In the genomic region with DNA sequence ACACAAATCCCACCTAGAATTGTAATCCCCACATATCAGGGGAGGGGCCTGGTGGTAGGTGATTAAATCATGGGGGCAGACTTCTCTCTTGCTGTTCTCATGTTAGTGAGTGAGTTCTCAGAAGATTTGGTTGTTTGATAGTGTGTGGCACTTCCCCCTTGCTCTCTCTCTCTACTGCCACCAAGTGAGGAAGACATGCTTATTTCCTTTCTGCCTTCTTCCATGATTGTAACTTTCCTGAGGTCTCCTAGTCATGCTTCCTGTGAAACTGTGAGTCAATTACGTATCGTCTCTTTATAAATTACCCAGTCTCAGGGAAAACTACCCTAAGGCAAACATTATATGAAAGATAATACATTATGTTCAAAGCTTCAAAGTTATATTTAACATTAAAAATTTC, we compare ENCODE assay signal across 1 cellular context.
TF ChIP-seq lines count a peak whose summit lies in the region.

No MANE protein-coding gene starts in this region.

TF ChIP-seq in IMR-90, 13 proteins besides CTCF, POLR2A, EP300 and RAD21 (continued from another document):
- TF ChIP-seq BHLHE40 (IDR thresholded peaks at IDR 0.05; ENCODE audit: low read depth, low read length), result no peak
- TF ChIP-seq RFX5 (IDR thresholded peaks at IDR 0.05; ENCODE audit: low read depth, low read length), result no peak
- TF ChIP-seq, protein P1, sequence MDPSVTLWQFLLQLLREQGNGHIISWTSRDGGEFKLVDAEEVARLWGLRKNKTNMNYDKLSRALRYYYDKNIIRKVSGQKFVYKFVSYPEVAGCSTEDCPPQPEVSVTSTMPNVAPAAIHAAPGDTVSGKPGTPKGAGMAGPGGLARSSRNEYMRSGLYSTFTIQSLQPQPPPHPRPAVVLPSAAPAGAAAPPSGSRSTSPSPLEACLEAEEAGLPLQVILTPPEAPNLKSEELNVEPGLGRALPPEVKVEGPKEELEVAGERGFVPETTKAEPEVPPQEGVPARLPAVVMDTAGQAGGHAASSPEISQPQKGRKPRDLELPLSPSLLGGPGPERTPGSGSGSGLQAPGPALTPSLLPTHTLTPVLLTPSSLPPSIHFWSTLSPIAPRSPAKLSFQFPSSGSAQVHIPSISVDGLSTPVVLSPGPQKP (IDR thresholded peaks at IDR 0.05; ENCODE audit: borderline replicate concordance, low read depth, low read length), result no peak
- no peak for TF ChIP-seq MAFK (IDR thresholded peaks at IDR 0.05; ENCODE audit: low read depth, low read length)
- TF ChIP-seq CHD1 (IDR thresholded peaks at IDR 0.05; ENCODE audit: low read depth, low read length), result no peak
- TF ChIP-seq MAZ (IDR thresholded peaks at IDR 0.05; ENCODE audit: borderline replicate concordance, low read depth, low read length), result no peak
- TF ChIP-seq RCOR1 (IDR thresholded peaks at IDR 0.05; ENCODE audit: insufficient replicate concordance, low read length), result no peak
- no peak for TF ChIP-seq SMC3 (IDR thresholded peaks at IDR 0.05; ENCODE audit: low read depth, low read length)
